In genomic region chr6:30781697-30782424, GRCh38 we compare ENCODE assay signal across 1 cellular context.
TF ChIP-seq lines count a peak whose summit lies in the region.

No MANE protein-coding gene starts in this region.

TF ChIP-seq in GM23338, 12 proteins besides CTCF, POLR2A, EP300 and RAD21 (continued from another document):
- TF ChIP-seq REST (IDR thresholded peaks at IDR 0.05; ENCODE audit: unreplicated experiment) (no peak), CREB1 (CRISPR knock-in tag; IDR thresholded peaks at IDR 0.05; ENCODE audit: low read depth) (no peak), JUNB (IDR thresholded peaks at IDR 0.05; ENCODE audit: unreplicated experiment) (no peak), ZNF114 (CRISPR knock-in tag; IDR thresholded peaks at IDR 0.05) (no peak), EZH2phosphoT487 (IDR thresholded peaks at IDR 0.05; ENCODE audit: unreplicated experiment) (no peak), ZNF462 (CRISPR knock-in tag; IDR thresholded peaks at IDR 0.05) (no peak)
